1 cellular context compared by ENCODE assay signal in genomic region chr3:52682016-52682415, GRCh38.
A peak's percentile ranks its signal among the peaks of the same experiment; 100 is the strongest.
TF ChIP-seq lines count a peak whose summit lies in the region.

No MANE protein-coding gene starts in this region.

TF ChIP-seq in HepG2, 621 proteins besides CTCF, POLR2A, EP300 and RAD21 (continued from another document and continues in another):
- TF ChIP-seq ZBTB46 (CRISPR knock-in tag; IDR thresholded peaks at IDR 0.05; ENCODE audit: borderline replicate concordance) (no peak), ZNF788 (CRISPR knock-in tag; IDR thresholded peaks at IDR 0.05; ENCODE audit: borderline replicate concordance) (no peak), ATRX (CRISPR knock-in tag; IDR thresholded peaks at IDR 0.05; ENCODE audit: borderline replicate concordance) (no peak), RBFOX2 (IDR thresholded peaks at IDR 0.05; ENCODE audit: low read depth, low read length) (no peak), RNF2 (conservative IDR thresholded peaks at IDR 0.05; ENCODE audit: low read depth) (no peak), ZXDC (CRISPR knock-in tag; IDR thresholded peaks at IDR 0.05) (no peak), KDM4B (CRISPR knock-in tag; IDR thresholded peaks at IDR 0.05) (no peak), ZNF709 (CRISPR knock-in tag; IDR thresholded peaks at IDR 0.05) (no peak), ZNF251 (CRISPR knock-in tag; IDR thresholded peaks at IDR 0.05) (no peak), YEATS4 (CRISPR knock-in tag; IDR thresholded peaks at IDR 0.05; ENCODE audit: borderline replicate concordance) (0 out of 2 replicates have a peak, but pooled peaks have one; percentile 39), ZNF674 (CRISPR knock-in tag; IDR thresholded peaks at IDR 0.05; ENCODE audit: low read depth) (no peak), KLF6 (CRISPR knock-in tag; IDR thresholded peaks at IDR 0.05) (no peak), ZNF552 (CRISPR knock-in tag; IDR thresholded peaks at IDR 0.05; ENCODE audit: borderline replicate concordance) (no peak), RFX3 (CRISPR knock-in tag; IDR thresholded peaks at IDR 0.05) (no peak), HMG20B (CRISPR knock-in tag; conservative IDR thresholded peaks at IDR 0.05) (0 out of 2 replicates have a peak, but pooled peaks have one; percentile 29), TOE1 (CRISPR knock-in tag; IDR thresholded peaks at IDR 0.05) (no peak), TEAD2 (CRISPR knock-in tag; IDR thresholded peaks at IDR 0.05) (no peak), SYNCRIP (IDR thresholded peaks at IDR 0.05; ENCODE audit: insufficient read depth, low read depth, low read length) (no peak), PITX1 (CRISPR knock-in tag; IDR thresholded peaks at IDR 0.05) (no peak), ZNF580 (CRISPR knock-in tag; IDR thresholded peaks at IDR 0.05; ENCODE audit: borderline replicate concordance, low read depth) (no peak), PRPF4 (IDR thresholded peaks at IDR 0.05; ENCODE audit: low read depth, low read length, poor library complexity, severe bottlenecking) (no peak), HDAC2 (CRISPR knock-in tag; IDR thresholded peaks at IDR 0.05) (0 out of 2 replicates have a peak, but pooled peaks have one; percentile 52), KDM1A (CRISPR knock-in tag; IDR thresholded peaks at IDR 0.05) (no peak), ZBTB25 (CRISPR knock-in tag; IDR thresholded peaks at IDR 0.05) (0 out of 2 replicates have a peak, but pooled peaks have one; percentile 35), ZNF678 (CRISPR knock-in tag; IDR thresholded peaks at IDR 0.05) (no peak), IKZF4 (CRISPR knock-in tag; IDR thresholded peaks at IDR 0.05; ENCODE audit: borderline replicate concordance, low read depth, not compliant biosample characterization) (no peak), THAP7 (CRISPR knock-in tag; IDR thresholded peaks at IDR 0.05) (no peak), ZBTB1 (CRISPR knock-in tag; IDR thresholded peaks at IDR 0.05; ENCODE audit: borderline replicate concordance) (no peak), CERS6 (CRISPR knock-in tag; IDR thresholded peaks at IDR 0.05) (no peak), ZNF687 (CRISPR knock-in tag; IDR thresholded peaks at IDR 0.05) (no peak), CENPBD1 (CRISPR knock-in tag; IDR thresholded peaks at IDR 0.05; ENCODE audit: borderline replicate concordance, low read depth) (no peak), ZNF644 (CRISPR knock-in tag; IDR thresholded peaks at IDR 0.05; ENCODE audit: low read depth) (peak; percentile 67; the same call in 1 of the 2 replicates), ZBTB14 (CRISPR knock-in tag; IDR thresholded peaks at IDR 0.05) (no peak), ZNF879 (CRISPR knock-in tag; IDR thresholded peaks at IDR 0.05) (no peak), FOXM1 (CRISPR knock-in tag; IDR thresholded peaks at IDR 0.05) (no peak), SETDB1 (CRISPR knock-in tag; IDR thresholded peaks at IDR 0.05; ENCODE audit: borderline replicate concordance) (no peak), SP1 (IDR thresholded peaks at IDR 0.05) (no peak), SP1 (CRISPR knock-in tag; IDR thresholded peaks at IDR 0.05) (no peak), ZFAT (CRISPR knock-in tag; conservative IDR thresholded peaks at IDR 0.05) (no peak), ZNF44 (CRISPR knock-in tag; IDR thresholded peaks at IDR 0.05) (no peak), ZFP36L1 (CRISPR knock-in tag; IDR thresholded peaks at IDR 0.05) (no peak), KDM5A (IDR thresholded peaks at IDR 0.05; ENCODE audit: borderline replicate concordance, low read length) (no peak), TERF1 (CRISPR knock-in tag; IDR thresholded peaks at IDR 0.05) (no peak), SNAPC5 (CRISPR knock-in tag; IDR thresholded peaks at IDR 0.05; ENCODE audit: borderline replicate concordance) (no peak), ZNF816 (CRISPR knock-in tag; IDR thresholded peaks at IDR 0.05; ENCODE audit: borderline replicate concordance) (no peak), FOXK2 (IDR thresholded peaks at IDR 0.05) (peak; percentile 43), SMYD3 (CRISPR knock-in tag; IDR thresholded peaks at IDR 0.05) (no peak), SOX13 (IDR thresholded peaks at IDR 0.05) (no peak), SOX13 (CRISPR knock-in tag; conservative IDR thresholded peaks at IDR 0.05 in 1 of 2, IDR thresholded peaks at IDR 0.05 in 1 of 2) (peak in 1 of 2 experiments; percentile 63; a peak in 2 of 4 replicates), ZNF256 (CRISPR knock-in tag; conservative IDR thresholded peaks at IDR 0.05) (no peak), KDM6A (CRISPR knock-in tag; IDR thresholded peaks at IDR 0.05; ENCODE audit: low read depth) (peak; percentile 71), YY1 (IDR thresholded peaks at IDR 0.05; ENCODE audit: insufficient read depth, insufficient replicate concordance, low read depth, low read length) (no peak), PTBP1 (IDR thresholded peaks at IDR 0.05; ENCODE audit: low read depth, low read length, poor library complexity, severe bottlenecking) (no peak), BRD4 (CRISPR knock-in tag; IDR thresholded peaks at IDR 0.05) (no peak), TMF1 (CRISPR knock-in tag; IDR thresholded peaks at IDR 0.05; ENCODE audit: low read depth) (no peak), THAP11 (CRISPR knock-in tag; IDR thresholded peaks at IDR 0.05) (peak; percentile 43), SIX4 (CRISPR knock-in tag; IDR thresholded peaks at IDR 0.05) (no peak)
